In the genomic region with DNA sequence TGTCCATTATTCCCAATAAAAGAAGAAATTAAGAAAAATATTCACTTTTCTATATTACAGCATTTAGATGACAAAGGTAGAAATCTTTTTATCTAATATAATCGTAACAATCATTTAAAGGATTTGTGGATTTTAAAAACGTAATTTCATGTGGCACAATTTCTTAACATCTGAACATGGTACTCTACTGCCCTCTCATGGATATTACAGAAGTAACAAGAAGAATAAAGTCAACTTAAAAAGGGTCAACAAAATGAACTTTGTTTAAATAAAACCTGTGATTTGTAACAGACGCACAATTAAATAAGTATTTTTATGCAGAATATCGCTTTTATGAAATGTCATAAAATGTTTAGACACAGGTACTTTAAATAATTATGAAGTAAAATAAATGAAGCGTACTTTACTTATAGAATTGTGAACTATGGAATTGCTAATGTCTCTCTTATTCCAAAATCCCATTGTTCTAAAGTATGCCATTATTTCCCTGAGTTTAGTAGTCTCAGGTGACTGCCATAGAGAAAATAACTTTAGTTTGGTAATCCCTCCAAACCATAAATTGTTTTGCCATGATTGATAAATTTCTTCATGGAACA, we compare ENCODE assay signal across 1 cellular context.
TF ChIP-seq lines count a peak whose summit lies in the region.

No MANE protein-coding gene starts in this region.

TF ChIP-seq in GM12878, 131 proteins besides CTCF, POLR2A, EP300 and RAD21 (continued from another document):
- TF ChIP-seq, protein P1, sequence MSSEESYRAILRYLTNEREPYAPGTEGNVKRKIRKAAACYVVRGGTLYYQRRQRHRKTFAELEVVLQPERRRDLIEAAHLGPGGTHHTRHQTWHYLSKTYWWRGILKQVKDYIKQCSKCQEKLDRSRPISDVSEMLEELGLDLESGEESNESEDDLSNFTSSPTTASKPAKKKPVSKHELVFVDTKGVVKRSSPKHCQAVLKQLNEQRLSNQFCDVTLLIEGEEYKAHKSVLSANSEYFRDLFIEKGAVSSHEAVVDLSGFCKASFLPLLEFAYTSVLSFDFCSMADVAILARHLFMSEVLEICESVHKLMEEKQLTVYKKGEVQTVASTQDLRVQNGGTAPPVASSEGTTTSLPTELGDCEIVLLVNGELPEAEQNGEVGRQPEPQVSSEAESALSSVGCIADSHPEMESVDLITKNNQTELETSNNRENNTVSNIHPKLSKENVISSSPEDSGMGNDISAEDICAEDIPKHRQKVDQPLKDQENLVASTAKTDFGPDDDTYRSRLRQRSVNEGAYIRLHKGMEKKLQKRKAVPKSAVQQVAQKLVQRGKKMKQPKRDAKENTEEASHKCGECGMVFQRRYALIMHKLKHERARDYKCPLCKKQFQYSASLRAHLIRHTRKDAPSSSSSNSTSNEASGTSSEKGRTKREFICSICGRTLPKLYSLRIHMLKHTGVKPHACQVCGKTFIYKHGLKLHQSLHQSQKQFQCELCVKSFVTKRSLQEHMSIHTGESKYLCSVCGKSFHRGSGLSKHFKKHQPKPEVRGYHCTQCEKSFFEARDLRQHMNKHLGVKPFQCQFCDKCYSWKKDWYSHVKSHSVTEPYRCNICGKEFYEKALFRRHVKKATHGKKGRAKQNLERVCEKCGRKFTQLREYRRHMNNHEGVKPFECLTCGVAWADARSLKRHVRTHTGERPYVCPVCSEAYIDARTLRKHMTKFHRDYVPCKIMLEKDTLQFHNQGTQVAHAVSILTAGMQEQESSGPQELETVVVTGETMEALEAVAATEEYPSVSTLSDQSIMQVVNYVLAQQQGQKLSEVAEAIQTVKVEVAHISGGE (CRISPR knock-in tag; IDR thresholded peaks at IDR 0.05), result no peak
- no peak for TF ChIP-seq CHD1 (IDR thresholded peaks at IDR 0.05; ENCODE audit: low read depth, low read length)
- no peak for TF ChIP-seq GATAD2B (conservative IDR thresholded peaks at IDR 0.05; ENCODE audit: low read depth)
- TF ChIP-seq, protein P2, sequence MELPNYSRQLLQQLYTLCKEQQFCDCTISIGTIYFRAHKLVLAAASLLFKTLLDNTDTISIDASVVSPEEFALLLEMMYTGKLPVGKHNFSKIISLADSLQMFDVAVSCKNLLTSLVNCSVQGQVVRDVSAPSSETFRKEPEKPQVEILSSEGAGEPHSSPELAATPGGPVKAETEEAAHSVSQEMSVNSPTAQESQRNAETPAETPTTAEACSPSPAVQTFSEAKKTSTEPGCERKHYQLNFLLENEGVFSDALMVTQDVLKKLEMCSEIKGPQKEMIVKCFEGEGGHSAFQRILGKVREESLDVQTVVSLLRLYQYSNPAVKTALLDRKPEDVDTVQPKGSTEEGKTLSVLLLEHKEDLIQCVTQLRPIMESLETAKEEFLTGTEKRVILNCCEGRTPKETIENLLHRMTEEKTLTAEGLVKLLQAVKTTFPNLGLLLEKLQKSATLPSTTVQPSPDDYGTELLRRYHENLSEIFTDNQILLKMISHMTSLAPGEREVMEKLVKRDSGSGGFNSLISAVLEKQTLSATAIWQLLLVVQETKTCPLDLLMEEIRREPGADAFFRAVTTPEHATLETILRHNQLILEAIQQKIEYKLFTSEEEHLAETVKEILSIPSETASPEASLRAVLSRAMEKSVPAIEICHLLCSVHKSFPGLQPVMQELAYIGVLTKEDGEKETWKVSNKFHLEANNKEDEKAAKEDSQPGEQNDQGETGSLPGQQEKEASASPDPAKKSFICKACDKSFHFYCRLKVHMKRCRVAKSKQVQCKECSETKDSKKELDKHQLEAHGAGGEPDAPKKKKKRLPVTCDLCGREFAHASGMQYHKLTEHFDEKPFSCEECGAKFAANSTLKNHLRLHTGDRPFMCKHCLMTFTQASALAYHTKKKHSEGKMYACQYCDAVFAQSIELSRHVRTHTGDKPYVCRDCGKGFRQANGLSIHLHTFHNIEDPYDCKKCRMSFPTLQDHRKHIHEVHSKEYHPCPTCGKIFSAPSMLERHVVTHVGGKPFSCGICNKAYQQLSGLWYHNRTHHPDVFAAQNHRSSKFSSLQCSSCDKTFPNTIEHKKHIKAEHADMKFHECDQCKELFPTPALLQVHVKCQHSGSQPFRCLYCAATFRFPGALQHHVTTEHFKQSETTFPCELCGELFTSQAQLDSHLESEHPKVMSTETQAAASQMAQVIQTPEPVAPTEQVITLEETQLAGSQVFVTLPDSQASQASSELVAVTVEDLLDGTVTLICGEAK (IDR thresholded peaks at IDR 0.05; ENCODE audit: borderline replicate concordance), result peak; percentile 36; the same call in 1 of the 2 replicates
- no peak for TF ChIP-seq SMAD1 (IDR thresholded peaks at IDR 0.05; ENCODE audit: low read depth, partially characterized antibody)
